14 cellular contexts compared by ENCODE assay signal in genomic region chr3:108603689-108604088, GRCh38. TPM values are rescaled to one million over a fixed set of nuclear protein-coding genes. Genes with fewer than 3 reads are reported as not detected.
A peak's percentile ranks its signal among the peaks of the same experiment; 100 is the strongest.
DNase-seq lines count a peak whose midpoint lies in the region; ATAC-seq and TF ChIP-seq lines count a peak whose summit lies in the region.
"Had no signal": no experiment of that assay in that cellular context is flagged by ENCODE, and none has a peak within 500 bp of the region (broad histone marks: within the 10 kb centered on the region; RNA-seq: fewer than 3 reads in every experiment).

No MANE protein-coding gene starts in this region.

- ATAC-seq in activated T-helper 17 cell treated with anti-CD3 and anti-CD28 coated beads, Interleukin-2, amount 50 U/mL, for 72 hours (replicated peaks) = peak; percentile 47
- peak; percentile 70 for ATAC-seq in mucosa of descending colon

- intact Hi-C loops in CD4-positive, alpha-beta memory T cell (cut with micrococcal nuclease) = loop anchor here (5.0 kb wide), 2 partner anchors 219 to 381 kb away; partner anchors contain the start of genes IFT57 and TRAT1
- intact Hi-C loops in mucosa of descending colon (cut with DNase I, micrococcal nuclease) = no loop called here

- H3K36me3 Mint-ChIP-seq in CD4-positive, alpha-beta memory T cell = peaks cover 8 to 11% of the 10 kb centered on the region in 2 donors
- H3K36me3 Mint-ChIP-seq in activated T-helper 17 cell treated with anti-CD3 and anti-CD28 coated beads, Interleukin-2, amount 50 U/mL, for 72 hours (ENCODE audit: low read depth) = peaks cover 5% of the 10 kb centered on the region
- peaks cover 37% of the 10 kb centered on the region for H3K36me3 Mint-ChIP-seq in nephron progenitor cell (ENCODE audit: low read depth)

- H3K9me3 Mint-ChIP-seq in CD4-positive, alpha-beta memory T cell = no peaks in the 10 kb centered on the region
- H3K9me3 Mint-ChIP-seq in activated T-helper 17 cell treated with anti-CD3 and anti-CD28 coated beads, Interleukin-2, amount 50 U/mL, for 72 hours = no peaks in the 10 kb centered on the region
- H3K9me3 Mint-ChIP-seq in nephron progenitor cell = peaks cover 16% of the 10 kb centered on the region

- peaks cover 59% of the 10 kb centered on the region for H3K4me1 ChIP-seq in CD4-positive, alpha-beta memory T cell (ENCODE audit: insufficient read depth, low read length)
- H3K4me1 ChIP-seq in HUES64 (ENCODE audit: insufficient read depth, low read length) = peaks cover 25% of the 10 kb centered on the region
- no peaks in the 10 kb centered on the region for H3K4me1 ChIP-seq in mucosa of descending colon (ENCODE audit: low read depth)
- H3K4me1 ChIP-seq: breast epithelium had no signal

- peak overlapping the region; percentile 63 to 99 (median 89) for H3K27ac Mint-ChIP-seq in CD4-positive, alpha-beta memory T cell
- peak overlapping the region; percentile 71 for H3K27ac Mint-ChIP-seq in activated T-helper 17 cell treated with anti-CD3 and anti-CD28 coated beads, Interleukin-2, amount 50 U/mL, for 72 hours
- H3K27ac Mint-ChIP-seq in nephron progenitor cell = no peak overlapping the region

- H3K4me3 Mint-ChIP-seq in CD4-positive, alpha-beta memory T cell = peak overlapping the region; percentile 54 to 86 (median 78)
- peak overlapping the region; percentile 61 for H3K4me3 Mint-ChIP-seq in activated T-helper 17 cell treated with anti-CD3 and anti-CD28 coated beads, Interleukin-2, amount 50 U/mL, for 72 hours
- no peak overlapping the region for H3K4me3 Mint-ChIP-seq in nephron progenitor cell

- H3K4me1 Mint-ChIP-seq in CD4-positive, alpha-beta memory T cell = peaks cover 41 to 62% (median 43%) of the 10 kb centered on the region in 4 donors
- H3K4me1 Mint-ChIP-seq in activated T-helper 17 cell treated with anti-CD3 and anti-CD28 coated beads, Interleukin-2, amount 50 U/mL, for 72 hours = peaks cover 32% of the 10 kb centered on the region
- H3K4me1 Mint-ChIP-seq in nephron progenitor cell = peaks cover 20% of the 10 kb centered on the region

- H3K4me3 ChIP-seq in CD4-positive, alpha-beta memory T cell (ENCODE audit: low read length in 2 of 2) = peak overlapping the region in 1 of 2 donors; percentile 1
- no peak overlapping the region for H3K4me3 ChIP-seq in HUES64 (ENCODE audit: low read length)
- no peak overlapping the region for H3K4me3 ChIP-seq in mucosa of descending colon
- H3K4me3 ChIP-seq: breast epithelium, testis had no signal

- H3K27me3 Mint-ChIP-seq in CD4-positive, alpha-beta memory T cell = no peaks in the 10 kb centered on the region
- H3K27me3 Mint-ChIP-seq in activated T-helper 17 cell treated with anti-CD3 and anti-CD28 coated beads, Interleukin-2, amount 50 U/mL, for 72 hours = no peaks in the 10 kb centered on the region
- H3K27me3 Mint-ChIP-seq in nephron progenitor cell (ENCODE audit: low read depth, poor library complexity) = peaks cover 2% of the 10 kb centered on the region

- no peaks in the 10 kb centered on the region for H3K36me3 ChIP-seq in CD4-positive, alpha-beta memory T cell (ENCODE audit: insufficient read depth, low read length)
- H3K36me3 ChIP-seq in HUES64 (ENCODE audit: insufficient read depth, low read length) = no peaks in the 10 kb centered on the region
- no peaks in the 10 kb centered on the region for H3K36me3 ChIP-seq in mucosa of descending colon (ENCODE audit: low read depth)
- H3K36me3 ChIP-seq: breast epithelium had no signal

- TF ChIP-seq CTCF in mucosa of descending colon (IDR thresholded peaks at IDR 0.05) (no peak), nephron progenitor cell (IDR thresholded peaks at IDR 0.05) (no peak)

- peak; percentile 31 to 62 (median 55) for DNase-seq in CD4-positive, alpha-beta memory T cell
- peak in 1 of 3 donors; percentile 46 for DNase-seq in mucosa of descending colon
- DNase-seq in stimulated activated CD8-positive, alpha-beta memory T cell treated with anti-CD3 and anti-CD28 coated beads, Interleukin-4, amount 100 ng/mL, for 48 hours = no peak
- DNase-seq in SW 1271 (lab: John Stamatoyannopoulos, UW) = no peak
- no peak for DNase-seq in nephron progenitor cell
- no peak for DNase-seq in NCI-H2196 treated with DMSO at 0.1 percent for 48 hours (lab: John Stamatoyannopoulos, UW; ENCODE audit: unreplicated experiment)
- DNase-seq: NCI-H2029; stimulated activated CD4-positive, alpha-beta T cell treated with anti-CD3 and anti-CD28 coated beads, Interleukin-1b, Interleukin-23, amount 100 ng/mL, for 48 hours; testis had no signal

- H3K9ac ChIP-seq in HUES64 (ENCODE audit: low read depth, low read length) = 0 out of 2 replicates have a peak overlapping the region, but pooled peaks have one; percentile 9

- CTCF ChIA-PET in CD4-positive, alpha-beta memory T cell (lab: Charles Lee; ENCODE audit: partially characterized antibody) = interaction anchor here (1.3 to 5.0 kb wide), 7 partner anchors 13 to 311 kb away, joined by 5 to 67 read pairs (median 8); partner anchors contain the start of genes CIP2A and DZIP3

- H3K9me3 ChIP-seq in CD4-positive, alpha-beta memory T cell (ENCODE audit: control insufficient read depth in 1 of 2, low read length in 2 of 2) = no peaks in the 10 kb centered on the region
- H3K9me3 ChIP-seq in HUES64 (ENCODE audit: insufficient read depth, low read depth, low read length) (no peaks in the 10 kb centered on the region), mucosa of descending colon (no peaks in the 10 kb centered on the region)
- H3K9me3 ChIP-seq: breast epithelium, testis had no signal

- no peaks in the 10 kb centered on the region for H3K27me3 ChIP-seq in CD4-positive, alpha-beta memory T cell (ENCODE audit: insufficient read depth, low read length)
- no peaks in the 10 kb centered on the region for H3K27me3 ChIP-seq in HUES64 (ENCODE audit: insufficient read depth, low read length)
- H3K27me3 ChIP-seq: breast epithelium, testis had no signal

- H3K27ac ChIP-seq in CD4-positive, alpha-beta memory T cell (ENCODE audit: low read depth, low read length) = peak overlapping the region; percentile 56
- no peak overlapping the region for H3K27ac ChIP-seq in HUES64 (ENCODE audit: low read depth, low read length)
- H3K27ac ChIP-seq: breast epithelium, C4-2B, RWPE1, testis had no signal

- POLR2A ChIA-PET in CD4-positive, alpha-beta memory T cell (lab: Charles Lee; ENCODE audit: partially characterized antibody) = interaction anchor here (1.3 to 10.2 kb wide), 6 partner anchors 8 to 477 kb away, joined by 3 to 298 read pairs (median 5); partner anchors contain the start of genes CIP2A and DZIP3

RNA-seq across cellular contexts. Expression of gene DZIP3, which starts 14.2 kb away (rescaled TPM):
- 10 to 100 TPM; 15.3 to 18.5 TPM for total RNA-seq in CD4-positive, alpha-beta memory T cell
- 10 to 100 TPM in 1 of 2 donors, 1 to 10 TPM in 1; 8.9 to 13.1 TPM for polyA plus RNA-seq in CD4-positive, alpha-beta memory T cell
- polyA plus RNA-seq in HUES64 (2013, experiment 1 of 2) = 18.2 TPM
- 24.9 TPM for polyA plus RNA-seq in HUES64 (2013, experiment 2 of 2)
- total RNA-seq in activated T-helper 17 cell treated with anti-CD3 and anti-CD28 coated beads, Interleukin-2, amount 50 U/mL, for 72 hours = 10 to 100 TPM in 1 of 2 donors, 1 to 10 TPM in 1; 9.7 to 19.7 TPM
- total RNA-seq in mucosa of descending colon = 10 to 100 TPM in 1 of 3 donors, 1 to 10 TPM in 2; 7.8 to 11.7 (median 8.2) TPM

RNA-seq across cellular contexts. Expression of gene CIP2A, which starts 14.5 kb away (rescaled TPM):
- 1 to 10 TPM; 3.4 to 3.9 TPM for total RNA-seq in CD4-positive, alpha-beta memory T cell
- polyA plus RNA-seq in CD4-positive, alpha-beta memory T cell = 1 to 10 TPM; 1.8 to 1.9 TPM
- polyA plus RNA-seq in HUES64 (2013, experiment 1 of 2) = 36.5 TPM
- polyA plus RNA-seq in HUES64 (2013, experiment 2 of 2) = 31.0 TPM
- 10 to 100 TPM; 35.4 to 55.7 TPM for total RNA-seq in activated T-helper 17 cell treated with anti-CD3 and anti-CD28 coated beads, Interleukin-2, amount 50 U/mL, for 72 hours
- 1 to 10 TPM; 2.8 to 6.8 (median 4.5) TPM for total RNA-seq in mucosa of descending colon

Comparison
In these comparisons a context has a peak if more than half of its experiments do, and no peak if none do; other contexts are left out.
1. DNase-seq: peak in CD4-positive, alpha-beta memory T cell (5 of 5); none in stimulated activated CD8-positive, alpha-beta memory T cell treated with anti-CD3 and anti-CD28 coated beads, Interleukin-4, amount 100 ng/mL, for 48 hours (single experiment), SW 1271 (0 of 2), nephron progenitor cell (single experiment) and NCI-H2196 treated with DMSO at 0.1 percent for 48 hours (single experiment).
2. RNA of gene CIP2A, which starts 14.5 kb away (total RNA-seq): 35.4 to 55.7 TPM in activated T-helper 17 cell treated with anti-CD3 and anti-CD28 coated beads, Interleukin-2, amount 50 U/mL, for 72 hours; 2.8 to 6.8 TPM in mucosa of descending colon and 3.4 to 3.9 TPM in CD4-positive, alpha-beta memory T cell; every median in the first group is over 4 times any median in the second.